In the genomic region with DNA sequence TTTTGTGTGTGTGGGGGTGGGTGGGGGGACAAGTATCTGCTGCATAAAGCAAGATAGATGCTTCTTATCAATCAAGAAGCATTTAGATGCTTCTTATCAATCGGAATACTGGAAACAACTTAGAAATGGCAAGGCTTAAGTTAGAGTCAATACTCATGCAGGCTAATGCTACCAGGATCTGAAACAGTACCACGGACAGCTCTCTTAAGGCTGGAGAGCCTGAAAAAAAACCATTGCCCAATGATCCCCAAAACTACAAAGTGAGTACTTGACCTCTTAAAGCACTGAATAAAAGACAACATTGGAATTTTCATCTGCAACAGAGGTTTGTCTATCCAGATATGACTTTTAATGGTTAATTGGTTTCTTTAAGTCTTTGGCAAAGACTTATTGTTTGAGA, we compare ENCODE assay signal across 17 cellular contexts.
A peak's percentile ranks its signal among the peaks of the same experiment; 100 is the strongest.
DNase-seq lines count a peak whose midpoint lies in the region; ATAC-seq, FAIRE-seq and TF ChIP-seq lines count a peak whose summit lies in the region.
"Had no signal": no experiment of that assay in that cellular context is flagged by ENCODE, and none has a peak within 500 bp of the region (broad histone marks: within the 10 kb centered on the region; RNA-seq: fewer than 3 reads in every experiment).

No MANE protein-coding gene starts in this region.

- H3K9me3 ChIP-seq in H9 (ENCODE audit: control insufficient read depth, low read depth, low read length): no peaks in the 10 kb centered on the region
- H3K9me3 ChIP-seq in pancreas: no peaks in the 10 kb centered on the region
- H3K9me3 ChIP-seq in MG63: no peaks in the 10 kb centered on the region
- H3K9me3 ChIP-seq: thyroid gland had no signal

- DNase-seq in EH (ENCODE audit: low read depth) (peak; percentile 10), NCI-H460 (ENCODE audit: extremely low read depth, low read depth) (peak; percentile 7), bronchial epithelial cell (ENCODE audit: low read depth) (peak; percentile 23), kidney glomerular epithelial cell (lab: John Stamatoyannopoulos, UW) (peak; percentile 3), H9 (no peak), pancreas (no peak), MG63 (no peak)
- no peak for DNase-seq in stimulated activated CD4-positive, alpha-beta T cell treated with anti-CD3 and anti-CD28 coated beads, Interleukin-4, amount 100 ng/mL, for 24 hours
- DNase-seq: activated naive CD4-positive, alpha-beta T cell treated with anti-CD3 and anti-CD28 coated beads for 36 hours; naive B cell; NCI-H1092; stimulated activated CD4-positive, alpha-beta T cell treated with anti-CD3 and anti-CD28 coated beads, Interleukin-2, amount 100 ng/mL, for 24 hours; thyroid gland; WERI-Rb-1 had no signal

- H3K23ac ChIP-seq in H9 (ENCODE audit: insufficient read length, low read depth, low read length): no peak overlapping the region

- no peaks in the 10 kb centered on the region for H3K79me2 ChIP-seq in H9 (ENCODE audit: insufficient read depth, low read length)

- no peaks in the 10 kb centered on the region for H3K23me2 ChIP-seq in H9 (ENCODE audit: insufficient read length, low read depth, low read length, poor library complexity, severe bottlenecking)

- no peaks in the 10 kb centered on the region for H3K9me3 Mint-ChIP-seq in H9
- H3K9me3 Mint-ChIP-seq: activated naive CD4-positive, alpha-beta T cell treated with anti-CD3 and anti-CD28 coated beads for 36 hours had no signal

- H4K5ac ChIP-seq in H9 (ENCODE audit: insufficient read length, low read depth, low read length): no peak overlapping the region

- H3K14ac ChIP-seq in H9 (ENCODE audit: insufficient read depth, low read length): no peak overlapping the region

- no peak overlapping the region for H2BK12ac ChIP-seq in H9 (ENCODE audit: insufficient read length, low read depth, low read length)

- H3K4ac ChIP-seq in H9 (ENCODE audit: low read depth, low read length): no peak overlapping the region

- H2BK15ac ChIP-seq in H9 (ENCODE audit: low read depth, low read length): no peak overlapping the region

- WGBS in H9 (ENCODE audit: extremely low coverage, insufficient read length, low lambda C conversion rate): no CpG with 5 or more reads among the region's 2 CpGs
- 71 to 78% methylated on average over 2 of the region's 2 CpGs for WGBS in pancreas, 2 donors

- H3K27me3 Mint-ChIP-seq in H9 (ENCODE audit: low read depth): no peaks in the 10 kb centered on the region

- H2BK5ac ChIP-seq in H9 (ENCODE audit: insufficient read length, low read length): no peak overlapping the region

- no peak overlapping the region for H3K27ac ChIP-seq in H9 (ENCODE audit: insufficient read length, low read depth, low read length)
- no peak overlapping the region for H3K27ac ChIP-seq in pancreas
- H3K27ac ChIP-seq: C4-2B, thyroid gland, WERI-Rb-1 had no signal

- no peak overlapping the region for H3K9ac ChIP-seq in H9 (ENCODE audit: extremely low read depth, insufficient read length, low read length)

- no peak overlapping the region for H2AK5ac ChIP-seq in H9 (ENCODE audit: insufficient read length, low read length)

- H3K27ac Mint-ChIP-seq in H9: no peak overlapping the region
- H3K27ac Mint-ChIP-seq: activated naive CD4-positive, alpha-beta T cell treated with anti-CD3 and anti-CD28 coated beads for 36 hours; naive B cell had no signal

- no peak for TF ChIP-seq CTCF in bronchial epithelial cell (IDR thresholded peaks at IDR 0.05; ENCODE audit: insufficient read depth, low read length, severe bottlenecking)
- TF ChIP-seq CTCF in H9 (conservative IDR thresholded peaks at IDR 0.05): no peak
- no peak for TF ChIP-seq CTCF in pancreas (IDR thresholded peaks at IDR 0.05)

- H2AFZ ChIP-seq in H9 (ENCODE audit: low read length): no peak overlapping the region

- ATAC-seq in pancreas: no peak
- ATAC-seq: left lobe of liver had no signal

- intact Hi-C loops in pancreas (cut with DNase I): no loop called here

- H3K36me3 ChIP-seq in bronchial epithelial cell (ENCODE audit: control insufficient read depth, insufficient read depth, low read length) (no peaks in the 10 kb centered on the region), pancreas (no peaks in the 10 kb centered on the region), MG63 (no peaks in the 10 kb centered on the region)
- H3K36me3 ChIP-seq: thyroid gland, WERI-Rb-1 had no signal

- no peaks in the 10 kb centered on the region for H3K4me1 ChIP-seq in H9 (ENCODE audit: insufficient read depth, low read length)
- no peaks in the 10 kb centered on the region for H3K4me1 ChIP-seq in pancreas
- H3K4me1 ChIP-seq: thyroid gland had no signal

- H4K20me1 ChIP-seq in H9 (ENCODE audit: control insufficient read depth, insufficient read depth, insufficient read length): no peaks in the 10 kb centered on the region

- H2BK120ac ChIP-seq in H9 (ENCODE audit: low read depth, low read length, poor library complexity, severe bottlenecking): no peak overlapping the region

- no peak overlapping the region for H3K18ac ChIP-seq in H9 (ENCODE audit: insufficient read length, low read depth, low read length)

- no peaks in the 10 kb centered on the region for H3K79me1 ChIP-seq in H9 (ENCODE audit: insufficient read depth, low read depth, low read length, poor library complexity, severe bottlenecking)

- FAIRE-seq in bronchial epithelial cell (lab: Jason Lieb, UNC) (no peak), pancreas (lab: Jason Lieb, UNC) (no peak)

- H3T11ph ChIP-seq in H9 (ENCODE audit: low read length): no peak overlapping the region

- no peaks in the 10 kb centered on the region; a peak in 2 of 4 replicates for H3K4me1 Mint-ChIP-seq in H9
- H3K4me1 Mint-ChIP-seq: central memory CD8-positive, alpha-beta T cell; naive B cell had no signal

- H3K4me3 ChIP-seq in bronchial epithelial cell (ENCODE audit: low read depth, low read length): no peak overlapping the region
- no peak overlapping the region for H3K4me3 ChIP-seq in pancreas
- H3K4me3 ChIP-seq in MG63: no peak overlapping the region
- H3K4me3 ChIP-seq: thyroid gland had no signal

- no peak overlapping the region for H4K8ac ChIP-seq in H9 (replicated peaks; ENCODE audit: insufficient read length, low read depth, low read length)

- no peak overlapping the region for H3K4me3 Mint-ChIP-seq in H9
- H3K4me3 Mint-ChIP-seq: activated naive CD4-positive, alpha-beta T cell treated with anti-CD3 and anti-CD28 coated beads for 36 hours; central memory CD8-positive, alpha-beta T cell; naive B cell had no signal

- H3K4me2 ChIP-seq in H9 (ENCODE audit: insufficient read depth, insufficient read length, low read length): no peak overlapping the region

- no peaks in the 10 kb centered on the region for H3K36me3 Mint-ChIP-seq in H9 (ENCODE audit: insufficient read depth in 1 of 3, low read depth in 3 of 3)
- H3K36me3 Mint-ChIP-seq: naive B cell had no signal

- no peak overlapping the region for H3K56ac ChIP-seq in H9 (ENCODE audit: insufficient read length, low read depth, low read length)

- H2BK20ac ChIP-seq in H9 (ENCODE audit: low read depth, low read length, poor library complexity, severe bottlenecking): no peak overlapping the region

- H3K27me3 ChIP-seq in bronchial epithelial cell (ENCODE audit: control insufficient read depth, insufficient read depth, low read length) (no peaks in the 10 kb centered on the region), H9 (ENCODE audit: insufficient read depth, low read length) (no peaks in the 10 kb centered on the region), pancreas (no peaks in the 10 kb centered on the region), MG63 (no peaks in the 10 kb centered on the region)
- H3K27me3 ChIP-seq: thyroid gland had no signal

- no peak overlapping the region for H4K91ac ChIP-seq in H9 (ENCODE audit: insufficient read length, low read depth, low read length)

Comparison
In these comparisons a context has a peak if more than half of its experiments do, and no peak if none do; other contexts are left out.
1. DNase-seq: peak in EH (single experiment), NCI-H460 (single experiment), bronchial epithelial cell (single experiment) and kidney glomerular epithelial cell (single experiment); none in H9 (single experiment), pancreas (0 of 6), stimulated activated CD4-positive, alpha-beta T cell treated with anti-CD3 and anti-CD28 coated beads, Interleukin-4, amount 100 ng/mL, for 24 hours (single experiment) and MG63 (single experiment).